ENCODE assay signal across 8 cellular contexts in genomic region chr7:100836812-100837098, GRCh38. TPM values are rescaled to one million over a fixed set of nuclear protein-coding genes. Genes with fewer than 3 reads are reported as not detected.
DNase-seq lines count a peak whose midpoint lies in the region; ATAC-seq and TF ChIP-seq lines count a peak whose summit lies in the region.

No MANE protein-coding gene starts in this region.

- no TSS peak for BruUV-seq in HCT116 (replicated peaks; lab: Mats Ljungman, UMichigan)

- POLR2A ChIA-PET in HCT116 (lab: Charles Lee): interaction anchor here (0.7 to 0.9 kb wide), 2 partner anchors 9 to 53 kb away, joined by 3 to 5 read pairs; partner anchors contain the start of genes EPHB4 and UFSP1

- H2AFZ ChIP-seq in HCT116 (ENCODE audit: low read depth, low read length, poor library complexity, severe bottlenecking): no peak overlapping the region
- H2AFZ ChIP-seq in smooth muscle cell (ENCODE audit: low read depth): peak overlapping the region; percentile 75

- no peak for TF ChIP-seq POLR2A in HCT116 (IDR thresholded peaks at IDR 0.05; ENCODE audit: borderline replicate concordance, extremely low read depth, insufficient read depth, insufficient read length)

- H3K4me3 Mint-ChIP-seq in activated T-helper 1 cell treated with anti-CD3 and anti-CD28 coated beads, Interleukin-12 subunit alpha, Interleukin-12 subunit beta, Interleukin-2, Interleukin-4 antibody, amounts not matched to agents 30 ng/mL and 10 ng/mL and 1 ng/mL, durations not matched to agents 14 hours and 24 hours and 36 hours: peak overlapping the region; percentile 79

- H3K36me3 Mint-ChIP-seq in activated T-helper 1 cell treated with anti-CD3 and anti-CD28 coated beads, Interleukin-12 subunit alpha, Interleukin-12 subunit beta, Interleukin-2, Interleukin-4 antibody, amounts not matched to agents 30 ng/mL and 10 ng/mL and 1 ng/mL, durations not matched to agents 14 hours and 24 hours and 36 hours (ENCODE audit: low read depth): peaks cover 2% of the 10 kb centered on the region

- intact Hi-C loops in HCT116 (cut with micrococcal nuclease): no loop called here
- intact Hi-C loops in activated T-helper 1 cell treated with anti-CD3 and anti-CD28 coated beads, Interleukin-12 subunit alpha, Interleukin-12 subunit beta, Interleukin-2, Interleukin-4 antibody, amounts not matched to agents 30 ng/mL and 10 ng/mL and 1 ng/mL, durations not matched to agents 14 hours and 24 hours and 36 hours (cut with micrococcal nuclease): loop anchor here (2.0 kb wide), 1 partner anchor 16 kb away; the partner anchor contains the start of gene SLC12A9

- no peak for TF ChIP-seq CTCF in HCT116 (IDR thresholded peaks at IDR 0.05 in 2 of 3, conservative IDR thresholded peaks at IDR 0.05 in 1 of 3; ENCODE audit: borderline replicate concordance in 1 of 3, insufficient read depth in 1 of 3, low read depth in 2 of 3, low read length in 2 of 3)
- TF ChIP-seq CTCF in smooth muscle cell (IDR thresholded peaks at IDR 0.05; ENCODE audit: borderline replicate concordance, insufficient read depth, poor library complexity, severe bottlenecking): no peak

- H3K36me3 ChIP-seq in HCT116 (ENCODE audit: control insufficient read depth in 1 of 2, insufficient read depth in 2 of 2, low read length in 2 of 2) (no peaks in the 10 kb centered on the region), iPS DF 6.9 (ENCODE audit: control insufficient read depth, insufficient read depth, low read length) (no peaks in the 10 kb centered on the region), smooth muscle cell (ENCODE audit: low read depth) (no peaks in the 10 kb centered on the region)

- no peaks in the 10 kb centered on the region for H3K9me3 Mint-ChIP-seq in activated T-helper 1 cell treated with anti-CD3 and anti-CD28 coated beads, Interleukin-12 subunit alpha, Interleukin-12 subunit beta, Interleukin-2, Interleukin-4 antibody, amounts not matched to agents 30 ng/mL and 10 ng/mL and 1 ng/mL, durations not matched to agents 14 hours and 24 hours and 36 hours

- H3K79me2 ChIP-seq in HCT116 (ENCODE audit: insufficient read depth, low read length): no peaks in the 10 kb centered on the region
- H3K79me2 ChIP-seq in smooth muscle cell (ENCODE audit: low read depth): no peaks in the 10 kb centered on the region

- H3K9me2 ChIP-seq in HCT116 (ENCODE audit: insufficient read depth): no peaks in the 10 kb centered on the region

- RAD21 ChIA-PET in HCT116 (lab: Charles Lee; ENCODE audit: low non-redundant PET in 1 of 2, low total read pairs in 2 of 2, uncharacterized antibody in 2 of 2, unreplicated experiment in 2 of 2): no interaction called here

- H3K9me3 ChIP-seq in HCT116 (ENCODE audit: control insufficient read depth in 1 of 2, insufficient read depth in 1 of 2, low read depth in 1 of 2, low read length in 2 of 2) (no peaks in the 10 kb centered on the region), iPS DF 6.9 (ENCODE audit: control insufficient read depth, insufficient read depth, low read length) (no peaks in the 10 kb centered on the region), smooth muscle cell (replicated peaks; ENCODE audit: low read depth) (no peaks in the 10 kb centered on the region)

- TF ChIP-seq RAD21 in HCT116 (IDR thresholded peaks at IDR 0.05; ENCODE audit: low read depth): no peak

- DNase-seq in HCT116 (ENCODE audit: low read depth, low spot score): no peak
- DNase-seq in activated T-helper 1 cell treated with anti-CD3 and anti-CD28 coated beads, Interleukin-12 subunit alpha, Interleukin-12 subunit beta, Interleukin-2, Interleukin-4 antibody, amounts not matched to agents 30 ng/mL and 10 ng/mL and 1 ng/mL, durations not matched to agents 14 hours and 24 hours and 36 hours (ENCODE audit: low spot score): no peak
- no peak for DNase-seq in iPS DF 6.9 (ENCODE audit: low read depth, low spot score)
- no peak for DNase-seq in smooth muscle cell (lab: John Stamatoyannopoulos, UW; ENCODE audit: unreplicated experiment)
- no peak for DNase-seq in DMS53 treated with DMSO at 0.1 percent for 48 hours (lab: John Stamatoyannopoulos, UW; ENCODE audit: unreplicated experiment)
- DNase-seq in NCI-H1092 (lab: John Stamatoyannopoulos, UW): no peak

- H3K9ac ChIP-seq in HCT116 (ENCODE audit: low read length) (peak overlapping the region; percentile 65), smooth muscle cell (ENCODE audit: low read depth) (peak overlapping the region; percentile 40)

- no peaks in the 10 kb centered on the region for H3K27me3 ChIP-seq in HCT116 (ENCODE audit: insufficient read depth, low read length)
- H3K27me3 ChIP-seq in iPS DF 6.9 (ENCODE audit: control insufficient read depth, insufficient read depth, low read length): no peaks in the 10 kb centered on the region
- no peaks in the 10 kb centered on the region for H3K27me3 ChIP-seq in smooth muscle cell (ENCODE audit: low read depth)

- CTCF ChIA-PET in HCT116 (lab: Charles Lee): interaction anchor here (0.6 kb wide), 1 partner anchor 386 kb away, joined by 3 read pairs; no protein-coding TSS in a partner anchor

- H3F3A ChIP-seq in smooth muscle cell (ENCODE audit: low read depth): peaks cover 8% of the 10 kb centered on the region

- WGBS in iPS DF 6.9 (ENCODE audit: insufficient coverage, insufficient read length): no CpG with 5 or more reads among the region's 6 CpGs
- 6% methylated on average over 5 of the region's 6 CpGs for WGBS in smooth muscle cell (ENCODE audit: low lambda C conversion rate)

- H3K4me3 ChIP-seq in HCT116 (replicated peaks in 1 of 2; ENCODE audit: low read depth in 1 of 2, low read length in 2 of 2) (peak overlapping the region; percentile 45 to 50), iPS DF 6.9 (ENCODE audit: low read length) (peak overlapping the region; percentile 20; the same call in 1 of the 2 replicates), smooth muscle cell (peak overlapping the region; percentile 35)

- H3K4me1 ChIP-seq in HCT116 (ENCODE audit: control insufficient read depth in 1 of 2, insufficient read depth in 2 of 2, low read length in 2 of 2): peaks cover 10 to 19% of the 10 kb centered on the region in 2 experiments
- H3K4me1 ChIP-seq in iPS DF 6.9 (ENCODE audit: control insufficient read depth, insufficient read depth, low read length): peaks cover 4% of the 10 kb centered on the region; the same call in 1 of the 2 replicates
- peaks cover 31% of the 10 kb centered on the region for H3K4me1 ChIP-seq in smooth muscle cell (ENCODE audit: low read depth)

- peaks cover 3% of the 10 kb centered on the region for H3K27me3 Mint-ChIP-seq in activated T-helper 1 cell treated with anti-CD3 and anti-CD28 coated beads, Interleukin-12 subunit alpha, Interleukin-12 subunit beta, Interleukin-2, Interleukin-4 antibody, amounts not matched to agents 30 ng/mL and 10 ng/mL and 1 ng/mL, durations not matched to agents 14 hours and 24 hours and 36 hours (ENCODE audit: insufficient read depth)

- peak; percentile 4 for ATAC-seq in HCT116
- ATAC-seq in GM18511 (IDR thresholded peaks at IDR 0.05; ENCODE audit: unreplicated experiment): no peak
- ATAC-seq in GM19397 (IDR thresholded peaks at IDR 0.05; ENCODE audit: unreplicated experiment): no peak

- H3K27ac ChIP-seq in HCT116 (ENCODE audit: low read depth, low read length) (peak overlapping the region; percentile 60), iPS DF 6.9 (ENCODE audit: low read length) (peak overlapping the region; percentile 15), smooth muscle cell (ENCODE audit: low read depth) (peak overlapping the region; percentile 83)

- H3K4me2 ChIP-seq in HCT116 (ENCODE audit: low read length): peak overlapping the region; percentile 74
- peak overlapping the region; percentile 80 for H3K4me2 ChIP-seq in smooth muscle cell

- no peaks in the 10 kb centered on the region for H3K4me1 Mint-ChIP-seq in activated T-helper 1 cell treated with anti-CD3 and anti-CD28 coated beads, Interleukin-12 subunit alpha, Interleukin-12 subunit beta, Interleukin-2, Interleukin-4 antibody, amounts not matched to agents 30 ng/mL and 10 ng/mL and 1 ng/mL, durations not matched to agents 14 hours and 24 hours and 36 hours (ENCODE audit: low read depth)

- no peak overlapping the region for H3K27ac Mint-ChIP-seq in activated T-helper 1 cell treated with anti-CD3 and anti-CD28 coated beads, Interleukin-12 subunit alpha, Interleukin-12 subunit beta, Interleukin-2, Interleukin-4 antibody, amounts not matched to agents 30 ng/mL and 10 ng/mL and 1 ng/mL, durations not matched to agents 14 hours and 24 hours and 36 hours

- H4K20me1 ChIP-seq in HCT116 (ENCODE audit: insufficient read depth) (no peaks in the 10 kb centered on the region), smooth muscle cell (ENCODE audit: low read depth) (no peaks in the 10 kb centered on the region)

RNA-seq across cellular contexts. Expression of gene EPHB4, which starts 9.4 kb away (rescaled TPM):
- total RNA-seq in HCT116 (2021; ENCODE audit: unreplicated experiment) (61.1 TPM), smooth muscle cell (45.4 and 49.4 TPM in 2 replicates)
- polyA plus RNA-seq in HCT116 (2012): 56.7 and 60.4 TPM in 2 replicates
- total RNA-seq in activated T-helper 1 cell treated with anti-CD3 and anti-CD28 coated beads, Interleukin-12 subunit alpha, Interleukin-12 subunit beta, Interleukin-2, Interleukin-4 antibody, amounts not matched to agents 30 ng/mL and 10 ng/mL and 1 ng/mL, durations not matched to agents 14 hours and 24 hours and 36 hours: 2.4 and 2.8 TPM in 2 replicates
- polyA plus RNA-seq in smooth muscle cell: 50.5 and 56.3 TPM in 2 replicates

RNA-seq across cellular contexts. Expression of gene SLC12A9, which starts 15.8 kb away (rescaled TPM):
- total RNA-seq in HCT116 (2021; ENCODE audit: unreplicated experiment) (24.6 TPM), smooth muscle cell (8.9 and 16.8 TPM in 2 replicates)
- 14.7 and 15.4 TPM in 2 replicates for polyA plus RNA-seq in HCT116 (2012)
- 46.0 and 47.9 TPM in 2 replicates for total RNA-seq in activated T-helper 1 cell treated with anti-CD3 and anti-CD28 coated beads, Interleukin-12 subunit alpha, Interleukin-12 subunit beta, Interleukin-2, Interleukin-4 antibody, amounts not matched to agents 30 ng/mL and 10 ng/mL and 1 ng/mL, durations not matched to agents 14 hours and 24 hours and 36 hours
- polyA plus RNA-seq in smooth muscle cell: 12.1 and 17.8 TPM in 2 replicates

RNA-seq across cellular contexts. Expression of gene TRIP6, which starts 30.4 kb away (rescaled TPM):
- total RNA-seq in HCT116 (2021; ENCODE audit: unreplicated experiment) (102 TPM), smooth muscle cell (41.9 and 46.8 TPM in 2 replicates)
- 99.7 and 124 TPM in 2 replicates for polyA plus RNA-seq in HCT116 (2012)
- total RNA-seq in activated T-helper 1 cell treated with anti-CD3 and anti-CD28 coated beads, Interleukin-12 subunit alpha, Interleukin-12 subunit beta, Interleukin-2, Interleukin-4 antibody, amounts not matched to agents 30 ng/mL and 10 ng/mL and 1 ng/mL, durations not matched to agents 14 hours and 24 hours and 36 hours: 41.5 and 44.1 TPM in 2 replicates
- polyA plus RNA-seq in smooth muscle cell: 65.6 and 87.0 TPM in 2 replicates

RNA-seq across cellular contexts. Expression of gene SRRT, which starts 38.1 kb away (rescaled TPM):
- 252 TPM for total RNA-seq in HCT116 (2021; ENCODE audit: unreplicated experiment)
- 143 and 146 TPM in 2 replicates for polyA plus RNA-seq in HCT116 (2012)
- 294 and 306 TPM in 2 replicates for total RNA-seq in activated T-helper 1 cell treated with anti-CD3 and anti-CD28 coated beads, Interleukin-12 subunit alpha, Interleukin-12 subunit beta, Interleukin-2, Interleukin-4 antibody, amounts not matched to agents 30 ng/mL and 10 ng/mL and 1 ng/mL, durations not matched to agents 14 hours and 24 hours and 36 hours
- 17.8 and 32.1 TPM in 2 replicates for total RNA-seq in smooth muscle cell
- polyA plus RNA-seq in smooth muscle cell: 63.6 and 87.5 TPM in 2 replicates

RNA-seq across cellular contexts. Expression of gene UFSP1, which starts 52.8 kb away (rescaled TPM):
- total RNA-seq in HCT116 (2021; ENCODE audit: unreplicated experiment): 5.6 TPM
- 2.4 and 3.1 TPM in 2 replicates for polyA plus RNA-seq in HCT116 (2012)
- total RNA-seq in activated T-helper 1 cell treated with anti-CD3 and anti-CD28 coated beads, Interleukin-12 subunit alpha, Interleukin-12 subunit beta, Interleukin-2, Interleukin-4 antibody, amounts not matched to agents 30 ng/mL and 10 ng/mL and 1 ng/mL, durations not matched to agents 14 hours and 24 hours and 36 hours: 4.1 and 5.5 TPM in 2 replicates
- total RNA-seq in smooth muscle cell: 0.31 and 1.2 TPM in 2 replicates
- polyA plus RNA-seq in smooth muscle cell: 2.6 and 2.9 TPM in 2 replicates

Comparison
In these comparisons a context has a peak if more than half of its experiments do, and no peak if none do; other contexts are left out.
1. H3K27ac ChIP-seq: peak in every context shown above with its lines; median percentile 83 in smooth muscle cell; 60 in HCT116; 15 in iPS DF 6.9.
2. RNA of gene EPHB4, which starts 9.4 kb away (total RNA-seq): 61.1 TPM in HCT116 (single experiment) and 45.4 to 49.4 TPM in smooth muscle cell; 2.4 to 2.8 TPM in activated T-helper 1 cell treated with anti-CD3 and anti-CD28 coated beads, Interleukin-12 subunit alpha, Interleukin-12 subunit beta, Interleukin-2, Interleukin-4 antibody, amounts not matched to agents 30 ng/mL and 10 ng/mL and 1 ng/mL, durations not matched to agents 14 hours and 24 hours and 36 hours; every median in the first group is over 10 times any median in the second.
3. Peak in every context shown above with its lines, with median percentiles within 50 percentile points of each other: H3K4me3 ChIP-seq.